ENCODE assay signal across 15 cellular contexts in genomic region chr1:24381256-24381655, GRCh38. TPM values are rescaled to one million over a fixed set of nuclear protein-coding genes. Genes with fewer than 3 reads are reported as not detected.
DNase-seq lines count a peak whose midpoint lies in the region; ATAC-seq, FAIRE-seq and TF ChIP-seq lines count a peak whose summit lies in the region.
"Had no signal": no experiment of that assay in that cellular context is flagged by ENCODE, and none has a peak within 500 bp of the region (broad histone marks: within the 10 kb centered on the region; RNA-seq: fewer than 3 reads in every experiment).

No MANE protein-coding gene starts in this region.

- H3K27ac ChIP-seq in right atrium auricular region (no peak overlapping the region), heart right ventricle (no peak overlapping the region), epithelial cell of prostate (peak overlapping the region; percentile 97), vagina (peak overlapping the region; percentile 21), aorta (ENCODE audit: low read depth in 1 of 2, low read length in 2 of 2) (no peak overlapping the region)

- no peaks in the 10 kb centered on the region for H3K4me1 ChIP-seq in right atrium auricular region
- H3K4me1 ChIP-seq in heart right ventricle, result peaks cover 0 to 21% (median 0%) of the 10 kb centered on the region in 9 donors
- peaks cover 38% of the 10 kb centered on the region for H3K4me1 ChIP-seq in vagina
- H3K4me1 ChIP-seq in aorta (ENCODE audit: control insufficient read depth in 1 of 2, insufficient read depth in 2 of 2, low read length in 2 of 2), result no peaks in the 10 kb centered on the region
- H3K4me1 ChIP-seq: HAP-1 had no signal

- ATAC-seq in heart right ventricle (no peak), GM18520 (IDR thresholded peaks at IDR 0.05; ENCODE audit: unreplicated experiment) (no peak), aorta (ENCODE audit: low FRiP score) (no peak)
- ATAC-seq: A549 had no signal

- DNase-seq in right atrium auricular region (ENCODE audit: low spot score) (peak; percentile 9), heart right ventricle (no peak), epithelial cell of prostate (ENCODE audit: low read depth, low spot score) (no peak), mucosa of gallbladder (ENCODE audit: low spot score) (peak; percentile 8), vagina (ENCODE audit: extremely low spot score in 2 of 2) (peak; percentile 16 to 42), H54 (ENCODE audit: insufficient read length, low spot score) (no peak), aorta (no peak)
- DNase-seq: Calu3; IMR-90; NCI-H2227 treated with DMSO at 0.1 percent for 48 hours; NCI-H69; NK-92 treated with Interleukin-12 subunit alpha and Interleukin-12 subunit beta, amount 100 ng/mL, for 24 hours had no signal

- H3K27me3 ChIP-seq in right atrium auricular region (no peaks in the 10 kb centered on the region), heart right ventricle (no peaks in the 10 kb centered on the region), vagina (no peaks in the 10 kb centered on the region), aorta (ENCODE audit: control insufficient read depth in 1 of 2, insufficient read depth in 2 of 2, low read length in 1 of 2) (no peaks in the 10 kb centered on the region)

- FAIRE-seq in H54 (lab: Jason Lieb, UNC), result no peak
- FAIRE-seq: A549 had no signal

- H3K9me3 ChIP-seq in right atrium auricular region, result no peaks in the 10 kb centered on the region
- no peaks in the 10 kb centered on the region for H3K9me3 ChIP-seq in heart right ventricle
- H3K9me3 ChIP-seq in vagina, result no peaks in the 10 kb centered on the region
- H3K9me3 ChIP-seq in aorta (ENCODE audit: control insufficient read depth, low read length), result no peaks in the 10 kb centered on the region
- H3K9me3 ChIP-seq: A549, HAP-1 had no signal

- TF ChIP-seq CTCF in right atrium auricular region (IDR thresholded peaks at IDR 0.05), result no peak
- TF ChIP-seq CTCF in heart right ventricle (IDR thresholded peaks at IDR 0.05), result no peak
- no peak for TF ChIP-seq CTCF in vagina (IDR thresholded peaks at IDR 0.05)

- TF ChIP-seq POLR2A in vagina (IDR thresholded peaks at IDR 0.05) (no peak), H54 (IDR thresholded peaks at IDR 0.05; ENCODE audit: low read depth, low read length) (no peak)

- intact Hi-C loops in heart right ventricle (cut with DNase I), result no loop called here
- intact Hi-C loops in vagina (cut with DNase I), result no loop called here
- intact Hi-C loops in aorta (cut with DNase I), result no loop called here

- H3K4me3 ChIP-seq in right atrium auricular region, result no peak overlapping the region
- no peak overlapping the region for H3K4me3 ChIP-seq in heart right ventricle
- H3K4me3 ChIP-seq in vagina, result no peak overlapping the region
- no peak overlapping the region for H3K4me3 ChIP-seq in aorta (ENCODE audit: low read length in 2 of 2)
- H3K4me3 ChIP-seq: A549, HAP-1 had no signal

- H3K36me3 ChIP-seq in right atrium auricular region (no peaks in the 10 kb centered on the region), heart right ventricle (peaks cover 0 to 63% (median 3%) of the 10 kb centered on the region in 9 donors), vagina (no peaks in the 10 kb centered on the region), aorta (ENCODE audit: control insufficient read depth in 1 of 2, insufficient read depth in 2 of 2, low read length in 1 of 2) (peaks cover 2 to 3% of the 10 kb centered on the region in 2 donors)

- 96% methylated on average over 2 of the region's 2 CpGs for WGBS in heart right ventricle, 2 donors
- WGBS in aorta, 2 donors, result 95% methylated on average over 2 of the region's 2 CpGs

RNA-seq across cellular contexts. Expression of gene STPG1, which starts 32.3 kb away (rescaled TPM):
- total RNA-seq in right atrium auricular region, result 1 to 10 TPM; 2.0 to 3.6 TPM
- 1 to 10 TPM; 2.7 to 6.6 (median 4.5) TPM for total RNA-seq in heart right ventricle
- polyA plus RNA-seq in heart right ventricle, result 1 to 10 TPM; 3.3 to 5.7 TPM
- total RNA-seq in mucosa of gallbladder, result 10.8 TPM
- total RNA-seq in vagina, result 4.2 TPM
- 1 to 10 TPM; 3.8 to 5.7 TPM for total RNA-seq in aorta
- polyA plus RNA-seq in aorta, result 1 to 10 TPM; 2.1 to 3.7 TPM

RNA-seq across cellular contexts. Expression of gene NIPAL3, which starts 34.3 kb away (rescaled TPM):
- total RNA-seq in right atrium auricular region (10 to 100 TPM; 34.8 to 43.3 TPM), heart right ventricle (10 to 100 TPM; 21.5 to 44.9 (median 27.2) TPM), mucosa of gallbladder (57.4 TPM), vagina (21.1 TPM), aorta (10 to 100 TPM in 1 of 2 donors, 1 to 10 TPM in 1; 9.8 to 13.0 TPM)
- polyA plus RNA-seq in heart right ventricle (1 to 10 TPM; 5.3 to 9.8 TPM), aorta (1 to 10 TPM; 6.3 to 6.7 TPM)

Comparison
In these comparisons a context has a peak if more than half of its experiments do, and no peak if none do; other contexts are left out.
1. DNase-seq: peak in right atrium auricular region (single experiment), mucosa of gallbladder (single experiment) and vagina (2 of 2); none in heart right ventricle (0 of 2), epithelial cell of prostate (single experiment), H54 (single experiment) and aorta (0 of 2).
2. H3K27ac ChIP-seq: peak in epithelial cell of prostate (single experiment) and vagina (single experiment); none in right atrium auricular region (0 of 2), heart right ventricle (0 of 10) and aorta (0 of 2).